8 cellular contexts compared by ENCODE assay signal in the genomic region with DNA sequence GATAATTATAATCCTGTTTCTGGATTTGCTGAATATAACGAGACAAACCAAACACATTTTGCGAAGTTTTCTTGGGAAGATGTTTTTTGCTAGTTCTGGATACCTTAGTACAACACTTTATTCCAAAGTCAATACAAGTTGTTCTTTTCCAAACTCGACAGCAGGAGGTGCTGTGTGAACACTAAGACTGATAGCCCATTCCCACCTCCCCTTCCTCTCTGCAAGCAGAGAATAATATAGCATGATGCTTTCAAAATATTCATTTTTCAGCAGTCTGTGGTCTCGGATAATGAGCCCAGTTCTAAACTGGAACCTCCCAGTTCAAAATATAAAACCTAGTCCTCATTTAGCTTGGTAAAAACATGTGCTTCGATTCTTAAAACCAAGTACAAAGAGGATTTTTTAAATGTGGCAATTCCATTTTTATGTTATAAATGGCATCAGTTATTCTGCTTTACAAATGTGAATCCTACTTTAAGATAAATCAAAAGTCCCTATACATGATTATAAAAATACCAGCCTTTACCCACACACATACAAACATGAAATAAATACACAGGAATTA.
DNase-seq lines count a peak whose midpoint lies in the region; ATAC-seq and TF ChIP-seq lines count a peak whose summit lies in the region.

No MANE protein-coding gene starts in this region.

- no TSS peak for BruUV-seq in A673 (replicated peaks; lab: Mats Ljungman, UMichigan)

- DNase-seq in A673 (ENCODE audit: low spot score) (peak; percentile 91), GM03348 (ENCODE audit: low spot score) (peak; percentile 5), NCI-H1048 (lab: John Stamatoyannopoulos, UW) (peak; percentile 8), foreskin fibroblast (peak in 1 of 2 donors; percentile 10), superior temporal gyrus (ENCODE audit: extremely low spot score) (peak; percentile 70), spleen (no peak)

- no peaks in the 10 kb centered on the region for H3K79me2 ChIP-seq in SU-DHL-6 (ENCODE audit: insufficient read depth, low read length)

- no peaks in the 10 kb centered on the region for H3K9me2 ChIP-seq in SU-DHL-6 (replicated peaks; ENCODE audit: insufficient read depth, low read length)

- no peak for ATAC-seq in HG02571 (IDR thresholded peaks at IDR 0.05; ENCODE audit: unreplicated experiment)

- no peak overlapping the region for H2AFZ ChIP-seq in SU-DHL-6 (ENCODE audit: low read depth, low read length, severe bottlenecking)

- no peak overlapping the region for H3K4me2 ChIP-seq in SU-DHL-6 (ENCODE audit: low read depth, low read length, poor library complexity, severe bottlenecking)

- TF ChIP-seq CTCF in A673 (conservative IDR thresholded peaks at IDR 0.05; ENCODE audit: low read depth, low read length) = peak; percentile 99
- TF ChIP-seq CTCF in SU-DHL-6 (IDR thresholded peaks at IDR 0.05; ENCODE audit: insufficient read depth, low read length, poor library complexity, severe bottlenecking) = peak; percentile 30
- TF ChIP-seq CTCF in foreskin fibroblast (IDR thresholded peaks at IDR 0.05; ENCODE audit: low read depth, low read length) = peak; percentile 31
- TF ChIP-seq CTCF in spleen (IDR thresholded peaks at IDR 0.05 in 8 of 11, conservative IDR thresholded peaks at IDR 0.05 in 3 of 11) = peak in 5 of 11 experiments; percentile 15 to 27 (median 18)

- H3K4me1 ChIP-seq in A673 (ENCODE audit: insufficient read depth, low read length, poor library complexity, severe bottlenecking) = peaks cover 20% of the 10 kb centered on the region
- H3K4me1 ChIP-seq in spleen = no peaks in the 10 kb centered on the region

- no peaks in the 10 kb centered on the region for H3K27me3 ChIP-seq in A673 (replicated peaks; ENCODE audit: insufficient read depth, low read depth, low read length, poor library complexity)
- H3K27me3 ChIP-seq in SU-DHL-6 (ENCODE audit: low read length) = no peaks in the 10 kb centered on the region
- no peaks in the 10 kb centered on the region for H3K27me3 ChIP-seq in spleen (replicated peaks in 1 of 7)

- H3K9me3 ChIP-seq in A673 (ENCODE audit: low read depth, low read length, poor library complexity, severe bottlenecking) = no peaks in the 10 kb centered on the region
- no peaks in the 10 kb centered on the region for H3K9me3 ChIP-seq in SU-DHL-6 (ENCODE audit: insufficient read depth, low read length)
- H3K9me3 ChIP-seq in spleen = no peaks in the 10 kb centered on the region

- CTCF ChIA-PET in A673 (lab: Charles Lee) = interaction anchor here (0.7 to 1.5 kb wide), 3 partner anchors 14 to 717 kb away, joined by 3 to 11 read pairs (median 3); no protein-coding TSS in a partner anchor

- H3K9ac ChIP-seq in SU-DHL-6 (ENCODE audit: low read length) = no peak overlapping the region

- no peaks in the 10 kb centered on the region for H3K36me3 ChIP-seq in A673 (ENCODE audit: insufficient read depth, low read length, poor library complexity, severe bottlenecking)
- H3K36me3 ChIP-seq in SU-DHL-6 (ENCODE audit: low read length) = no peaks in the 10 kb centered on the region
- H3K36me3 ChIP-seq in spleen = no peaks in the 10 kb centered on the region

- POLR2A ChIA-PET in A673 (lab: Charles Lee; ENCODE audit: low non-redundant PET) = no interaction called here

- H4K20me1 ChIP-seq in SU-DHL-6 (ENCODE audit: low read depth, low read length) = no peaks in the 10 kb centered on the region

- WGBS in spleen, 5 donors = 21 to 25% (median 24%) methylated on average over 5 of the region's 5 CpGs

- H3K4me3 ChIP-seq in A673 (ENCODE audit: low read depth, low read length, poor library complexity, severe bottlenecking) = no peak overlapping the region
- H3K4me3 ChIP-seq in SU-DHL-6 (ENCODE audit: insufficient read depth, low read length, poor library complexity, severe bottlenecking) = no peak overlapping the region
- H3K4me3 ChIP-seq in foreskin fibroblast (ENCODE audit: low read depth in 1 of 2, low read length in 2 of 2) = no peak overlapping the region
- H3K4me3 ChIP-seq in spleen = no peak overlapping the region

- H3F3A ChIP-seq in SU-DHL-6 (ENCODE audit: insufficient read depth) = no peaks in the 10 kb centered on the region

- intact Hi-C loops in A673 (cut with micrococcal nuclease; ENCODE audit: unreplicated experiment) (loop anchor here (1.0 to 5.0 kb wide), 4 partner anchors 402 to 936 kb away; no protein-coding TSS in a partner anchor), spleen (cut with DNase I; ENCODE audit: low total_unique reads) (no loop called here)

- H3K27ac ChIP-seq in A673 (ENCODE audit: low read depth, low read length, poor library complexity, severe bottlenecking) (no peak overlapping the region), SU-DHL-6 (ENCODE audit: low read depth, low read length) (no peak overlapping the region), spleen (no peak overlapping the region)

- no peak for TF ChIP-seq POLR2A in spleen (IDR thresholded peaks at IDR 0.05)
